17 cellular contexts compared by ENCODE assay signal in genomic region chr1:94981574-94981973, GRCh38.
"Had no signal": no experiment of that assay in that cellular context is flagged by ENCODE, and none has a peak within 500 bp of the region (broad histone marks: within the 10 kb centered on the region; RNA-seq: fewer than 3 reads in every experiment).

No MANE protein-coding gene starts in this region.

- ATAC-seq: activated CD4-positive, CD25-positive, alpha-beta regulatory T cell treated with anti-CD3 and anti-CD28 coated beads, Interleukin-2, amount 50 U/mL, for 24 hours; activated CD8-positive, alpha-beta T cell treated with anti-CD3 and anti-CD28 coated beads, Interleukin-2, amount 10 ng/mL, durations not matched to agents 7 days and 5 days; activated naive CD8-positive, alpha-beta T cell treated with anti-CD3 and anti-CD28 coated beads, Interleukin-2, amount 50 U/mL, for 24 hours; natural killer cell; stimulated activated naive B cell treated with anti-CD40 and anti-IgM and Interleukin-4, amounts not matched to agents 10 μg/mL and 1 μg/mL and 100 μg/mL, for 72 hours had no signal

- DNase-seq: activated CD4-positive, alpha-beta T cell treated with anti-CD3 and anti-CD28 coated beads, Interleukin-2, amount 10 ng/mL, durations not matched to agents 7 days and 5 days; activated CD8-positive, alpha-beta T cell treated with anti-CD3 and anti-CD28 coated beads, Interleukin-2, amount 10 ng/mL, durations not matched to agents 7 days and 5 days; activated gamma-delta T cell; activated naive CD4-positive, alpha-beta T cell treated with anti-CD3 and anti-CD28 coated beads, Interleukin-2, amount 50 U/mL, for 16 hours; activated naive CD8-positive, alpha-beta T cell treated with anti-CD3 and anti-CD28 coated beads, Interleukin-2, amount 50 U/mL, for 24 hours; cerebellar nuclear complex; effector CD4-positive, alpha-beta T cell; foreskin melanocyte; hypothalamus; mammary epithelial cell; midbrain; natural killer cell; stimulated activated CD4-positive, alpha-beta T cell treated with anti-CD3 and anti-CD28 coated beads, Interleukin-1b, Interleukin-23, amount 100 ng/mL, for 48 hours; stimulated activated naive B cell treated with anti-CD40 and anti-IgM and Interleukin-4, amounts not matched to agents 10 μg/mL and 1 μg/mL and 100 μg/mL, for 72 hours had no signal

- FAIRE-seq: endometrium had no signal

- H3K4me3 ChIP-seq: SK-N-MC had no signal
